Comparison of ENCODE assay signal across 7 cellular contexts in genomic region chr6:37696220-37696840, GRCh38. TPM values are rescaled to one million over a fixed set of nuclear protein-coding genes. Genes with fewer than 3 reads are reported as not detected.
A peak's percentile ranks its signal among the peaks of the same experiment; 100 is the strongest.
DNase-seq lines count a peak whose midpoint lies in the region; ATAC-seq and TF ChIP-seq lines count a peak whose summit lies in the region.

No MANE protein-coding gene starts in this region.

- no peak for TF ChIP-seq RAD21 in liver (IDR thresholded peaks at IDR 0.05)

- H3K4me1 ChIP-seq in mammary epithelial cell (ENCODE audit: insufficient read depth, low read length) (peaks cover 29% of the 10 kb centered on the region), liver (ENCODE audit: control insufficient read depth in 4 of 4, insufficient read depth in 4 of 4, low read length in 3 of 4) (peaks cover 5 to 29% (median 20%) of the 10 kb centered on the region in 4 donors), stomach smooth muscle (ENCODE audit: control insufficient read depth, insufficient read depth, low read length) (peaks cover 25% of the 10 kb centered on the region)

- H3K9ac ChIP-seq in mammary epithelial cell (ENCODE audit: insufficient read depth, low read length) (no peak overlapping the region), liver (ENCODE audit: low read depth in 1 of 2, low read length in 2 of 2) (no peak overlapping the region), stomach smooth muscle (ENCODE audit: low read length in 2 of 2) (peak overlapping the region; percentile 21 to 45)

- H3K27ac ChIP-seq in mammary epithelial cell (ENCODE audit: insufficient read depth, low read depth, low read length) (no peak overlapping the region), liver (ENCODE audit: low read depth in 1 of 2, low read length in 2 of 2) (no peak overlapping the region), stomach smooth muscle (ENCODE audit: low read length) (no peak overlapping the region)

- H3K4me3 ChIP-seq in mammary epithelial cell (replicated peaks in 1 of 3; ENCODE audit: insufficient read depth in 1 of 3, low read depth in 2 of 3, low read length in 3 of 3) (peak overlapping the region; percentile 29 to 66 (median 60)), liver (ENCODE audit: low read depth in 1 of 3, low read length in 3 of 3) (peak overlapping the region in 2 of 3 donors; percentile 24 to 67), stomach smooth muscle (ENCODE audit: low read length in 2 of 2) (peak overlapping the region; percentile 82 to 86)

- peak overlapping the region; percentile 95 for H2AFZ ChIP-seq in mammary epithelial cell (ENCODE audit: low read depth, low read length)

- TF ChIP-seq CTCF in mammary epithelial cell (conservative IDR thresholded peaks at IDR 0.05 in 1 of 2, IDR thresholded peaks at IDR 0.05 in 1 of 2; ENCODE audit: extremely low read depth in 1 of 2, insufficient read depth in 1 of 2, low read depth in 1 of 2, low read length in 2 of 2) (peak in 1 of 2 donors; percentile 14), liver (IDR thresholded peaks at IDR 0.05; ENCODE audit: low read depth, low read length, missing input control) (no peak)

- intact Hi-C loops in mammary epithelial cell (cut with micrococcal nuclease) = loop anchor here (1.0 to 5.0 kb wide), 2 partner anchors 316 to 798 kb away; no protein-coding TSS in a partner anchor

- BruUV-seq in mammary epithelial cell (replicated peaks; lab: Mats Ljungman, UMichigan) = no TSS peak

- no peaks in the 10 kb centered on the region for H3K9me3 ChIP-seq in mammary epithelial cell (replicated peaks; ENCODE audit: insufficient read depth, low read length)
- no peaks in the 10 kb centered on the region for H3K9me3 ChIP-seq in liver (ENCODE audit: control insufficient read depth in 4 of 4, low read length in 3 of 4)
- no peaks in the 10 kb centered on the region for H3K9me3 ChIP-seq in stomach smooth muscle (ENCODE audit: control insufficient read depth in 2 of 2, low read length in 2 of 2)

- H3K4me2 ChIP-seq in mammary epithelial cell (ENCODE audit: insufficient read depth, low read depth, low read length) = peak overlapping the region; percentile 99

- WGBS in mammary epithelial cell (ENCODE audit: low coverage, missing lambda C conversion rate) = 2% methylated on average over 24 of the region's 54 CpGs
- WGBS in liver = 5% methylated on average over 54 of the region's 54 CpGs

- H4K20me1 ChIP-seq in mammary epithelial cell (ENCODE audit: insufficient read depth, low read length) = no peaks in the 10 kb centered on the region

- dilution Hi-C loops in mammary epithelial cell (cut with HindIII; ENCODE audit: low sequenced_read_pairs) = no loop called here

- CTCF ChIA-PET in mammary epithelial cell (lab: Charles Lee; ENCODE audit: low non-redundant PET) = no interaction called here

- H3K36me3 ChIP-seq in mammary epithelial cell (ENCODE audit: insufficient read depth, low read length) (no peaks in the 10 kb centered on the region), liver (ENCODE audit: control insufficient read depth in 4 of 4, insufficient read depth in 3 of 4, low read depth in 1 of 4, low read length in 3 of 4) (no peaks in the 10 kb centered on the region), stomach smooth muscle (ENCODE audit: control insufficient read depth in 2 of 2, insufficient read depth in 2 of 2, low read length in 2 of 2) (no peaks in the 10 kb centered on the region)

- ATAC-seq in SK-N-SH treated with all-trans-retinoic acid at 6 μM for 48 hours = peak; percentile 23

- H3K79me2 ChIP-seq in mammary epithelial cell (ENCODE audit: insufficient read depth, low read length) = no peaks in the 10 kb centered on the region

- in situ Hi-C loops in mammary epithelial cell (cut with MboI; ENCODE audit: low sequenced_read_pairs in 2 of 2) = loop anchor here (10.0 to 25.0 kb wide), 4 partner anchors 162 to 334 kb away; partner anchors contain the start of gene RNF8 (in 1 of the 2)

- DNase-seq in GM19240 (ENCODE audit: insufficient read length, low spot score) (peak; percentile 37), mammary epithelial cell (peak; percentile 33), SW480 (ENCODE audit: low spot score) (no peak), NCI-H524 treated with DMSO at 0.1 percent for 48 hours (lab: John Stamatoyannopoulos, UW) (no peak)

- H3K27me3 ChIP-seq in mammary epithelial cell (ENCODE audit: insufficient read depth, low read length) (no peaks in the 10 kb centered on the region), liver (ENCODE audit: control insufficient read depth in 4 of 4, insufficient read depth in 4 of 4, low read length in 3 of 4) (peaks cover 0 to 5% (median 0%) of the 10 kb centered on the region in 4 donors), stomach smooth muscle (ENCODE audit: control insufficient read depth in 1 of 2, insufficient read depth in 2 of 2, low read length in 2 of 2) (no peaks in the 10 kb centered on the region)

TF ChIP-seq in SK-N-SH treated with all-trans-retinoic acid at 6 μM for 48 hours, 23 proteins besides CTCF, POLR2A, EP300 and RAD21 (continues in another document):
- TF ChIP-seq ZNF8 (CRISPR knock-in tag; IDR thresholded peaks at IDR 0.05) (no peak), BACH2 (CRISPR knock-in tag; IDR thresholded peaks at IDR 0.05; ENCODE audit: borderline replicate concordance) (no peak), ARNTL (CRISPR knock-in tag; IDR thresholded peaks at IDR 0.05; ENCODE audit: borderline replicate concordance, low read depth) (no peak), TOX (CRISPR knock-in tag; IDR thresholded peaks at IDR 0.05; ENCODE audit: borderline replicate concordance) (no peak), ESRRG (CRISPR knock-in tag; IDR thresholded peaks at IDR 0.05) (no peak), GLIS3 (CRISPR knock-in tag; IDR thresholded peaks at IDR 0.05) (no peak), CREB5 (CRISPR knock-in tag; IDR thresholded peaks at IDR 0.05; ENCODE audit: low read depth) (no peak), ZFP3 (CRISPR knock-in tag; IDR thresholded peaks at IDR 0.05) (no peak), CSRNP3 (CRISPR knock-in tag; IDR thresholded peaks at IDR 0.05) (no peak)

TF ChIP-seq in liver, 16 proteins besides CTCF, POLR2A, EP300 and RAD21:
- TF ChIP-seq GABPA (IDR thresholded peaks at IDR 0.05 in 1 of 2, conservative IDR thresholded peaks at IDR 0.05 in 1 of 2) (no peak), FOXA1 (IDR thresholded peaks at IDR 0.05) (no peak), RXRA (IDR thresholded peaks at IDR 0.05) (no peak), TAF1 (conservative IDR thresholded peaks at IDR 0.05) (no peak), YY1 (IDR thresholded peaks at IDR 0.05) (no peak)
- TF ChIP-seq, protein P1, sequence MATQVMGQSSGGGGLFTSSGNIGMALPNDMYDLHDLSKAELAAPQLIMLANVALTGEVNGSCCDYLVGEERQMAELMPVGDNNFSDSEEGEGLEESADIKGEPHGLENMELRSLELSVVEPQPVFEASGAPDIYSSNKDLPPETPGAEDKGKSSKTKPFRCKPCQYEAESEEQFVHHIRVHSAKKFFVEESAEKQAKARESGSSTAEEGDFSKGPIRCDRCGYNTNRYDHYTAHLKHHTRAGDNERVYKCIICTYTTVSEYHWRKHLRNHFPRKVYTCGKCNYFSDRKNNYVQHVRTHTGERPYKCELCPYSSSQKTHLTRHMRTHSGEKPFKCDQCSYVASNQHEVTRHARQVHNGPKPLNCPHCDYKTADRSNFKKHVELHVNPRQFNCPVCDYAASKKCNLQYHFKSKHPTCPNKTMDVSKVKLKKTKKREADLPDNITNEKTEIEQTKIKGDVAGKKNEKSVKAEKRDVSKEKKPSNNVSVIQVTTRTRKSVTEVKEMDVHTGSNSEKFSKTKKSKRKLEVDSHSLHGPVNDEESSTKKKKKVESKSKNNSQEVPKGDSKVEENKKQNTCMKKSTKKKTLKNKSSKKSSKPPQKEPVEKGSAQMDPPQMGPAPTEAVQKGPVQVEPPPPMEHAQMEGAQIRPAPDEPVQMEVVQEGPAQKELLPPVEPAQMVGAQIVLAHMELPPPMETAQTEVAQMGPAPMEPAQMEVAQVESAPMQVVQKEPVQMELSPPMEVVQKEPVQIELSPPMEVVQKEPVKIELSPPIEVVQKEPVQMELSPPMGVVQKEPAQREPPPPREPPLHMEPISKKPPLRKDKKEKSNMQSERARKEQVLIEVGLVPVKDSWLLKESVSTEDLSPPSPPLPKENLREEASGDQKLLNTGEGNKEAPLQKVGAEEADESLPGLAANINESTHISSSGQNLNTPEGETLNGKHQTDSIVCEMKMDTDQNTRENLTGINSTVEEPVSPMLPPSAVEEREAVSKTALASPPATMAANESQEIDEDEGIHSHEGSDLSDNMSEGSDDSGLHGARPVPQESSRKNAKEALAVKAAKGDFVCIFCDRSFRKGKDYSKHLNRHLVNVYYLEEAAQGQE (IDR thresholded peaks at IDR 0.05) = no peak
TF ChIP-seq in liver: peak in this region for 0.

RNA-seq across cellular contexts. Expression of gene MDGA1, which starts 1.4 kb away (rescaled TPM):
- total RNA-seq in mammary epithelial cell = 1 to 10 TPM; 1.7 to 1.8 TPM
- polyA plus RNA-seq in mammary epithelial cell = 2.3 TPM
- polyA minus RNA-seq in mammary epithelial cell = 1.8 TPM
- total RNA-seq in liver = under 1 TPM; 0.33 to 0.92 TPM
- polyA plus RNA-seq in liver = under 1 TPM; 0.15 to 0.77 TPM

Comparison
In these comparisons a context has a peak if more than half of its experiments do, and no peak if none do; other contexts are left out.
1. DNase-seq: peak in GM19240 (single experiment) and mammary epithelial cell (single experiment); none in SW480 (single experiment) and NCI-H524 treated with DMSO at 0.1 percent for 48 hours (single experiment).
2. H3K9ac ChIP-seq: peak in stomach smooth muscle (2 of 2); none in mammary epithelial cell (single experiment) and liver (0 of 2).
3. Peak in every context shown above with its lines, with median percentiles within 50 percentile points of each other: H3K4me3 ChIP-seq.